In the genomic region with DNA sequence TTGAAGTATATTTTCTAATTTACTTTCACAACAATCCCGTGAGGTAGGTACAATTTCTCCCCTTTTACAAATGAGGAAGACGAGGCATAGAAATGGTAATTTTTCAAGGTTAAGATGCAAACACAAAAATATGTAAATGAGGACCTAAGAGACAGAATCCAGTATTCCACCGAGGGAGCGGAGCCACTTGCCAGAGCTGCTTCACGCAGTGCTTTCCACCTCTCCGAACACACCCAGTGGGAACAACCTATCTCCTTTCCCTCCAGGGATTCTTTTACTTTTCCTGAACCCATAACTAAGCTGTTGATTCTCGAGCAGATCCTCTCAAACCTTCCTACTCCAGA, we compare ENCODE assay signal across 8 cellular contexts. TPM values are rescaled to one million over a fixed set of nuclear protein-coding genes. Genes with fewer than 3 reads are reported as not detected.
DNase-seq lines count a peak whose midpoint lies in the region; ATAC-seq, FAIRE-seq and TF ChIP-seq lines count a peak whose summit lies in the region.

No MANE protein-coding gene starts in this region.

- intact Hi-C loops in Caco-2 (cut with micrococcal nuclease; ENCODE audit: unreplicated experiment), result no loop called here
- intact Hi-C loops in OCI-LY7 (cut with micrococcal nuclease; ENCODE audit: unreplicated experiment), result loop anchor here (2.0 to 5.0 kb wide), 4 partner anchors 66 to 1246 kb away; partner anchors contain the start of gene CDKN3
- intact Hi-C loops in esophagus muscularis mucosa (cut with DNase I), result loop anchor here (5.0 to 10.0 kb wide), 4 partner anchors 94 to 599 kb away; partner anchors contain the start of genes FERMT2, GPR137C and TXNDC16
- intact Hi-C loops in pancreas (cut with DNase I), result no loop called here

- H3K4me2 ChIP-seq in OCI-LY7 (ENCODE audit: low read length), result peak overlapping the region; percentile 86

- no peaks in the 10 kb centered on the region for H3K36me3 Mint-ChIP-seq in Caco-2 (ENCODE audit: insufficient read depth, unreplicated experiment)

- no peak for DNase-seq in Caco-2
- no peak for DNase-seq in OCI-LY7 (ENCODE audit: low spot score)
- no peak for DNase-seq in esophagus muscularis mucosa (ENCODE audit: extremely low spot score)
- DNase-seq in pancreas, result no peak
- no peak for DNase-seq in activated CD4-positive, alpha-beta T cell treated with anti-CD3 and anti-CD28 coated beads for 4 hours

- peak overlapping the region; percentile 81 for H3K27ac ChIP-seq in OCI-LY7 (ENCODE audit: low read depth, low read length, poor library complexity, severe bottlenecking)
- H3K27ac ChIP-seq in esophagus muscularis mucosa (replicated peaks in 1 of 4), result peak overlapping the region; percentile 89 to 97 (median 93)
- H3K27ac ChIP-seq in pancreas, result no peak overlapping the region

- CTCF ChIA-PET in Caco-2 (lab: Charles Lee) (no interaction called here), OCI-LY7 (lab: Charles Lee; ENCODE audit: unreplicated experiment) (interaction anchor here (0.5 kb wide), 1 partner anchor 76 kb away, joined by 4 read pairs; no protein-coding TSS in a partner anchor)

- no peaks in the 10 kb centered on the region for H3K9me2 ChIP-seq in OCI-LY7 (ENCODE audit: insufficient read depth, low read length)

- no peak for TF ChIP-seq EP300 in esophagus muscularis mucosa (IDR thresholded peaks at IDR 0.05)

- BruUV-seq in Caco-2 (replicated peaks; lab: Mats Ljungman, UMichigan), result TSS peak; percentile 21
- BruUV-seq in OCI-LY7 (replicated peaks; lab: Mats Ljungman, UMichigan), result no TSS peak

- H3K4me1 ChIP-seq in Caco-2, result peaks cover 4% of the 10 kb centered on the region; the same call in 1 of the 2 replicates
- H3K4me1 ChIP-seq in OCI-LY7 (ENCODE audit: insufficient read depth, low read length, poor library complexity, severe bottlenecking), result peaks cover 47% of the 10 kb centered on the region
- peaks cover 9 to 32% (median 28%) of the 10 kb centered on the region in 4 donors for H3K4me1 ChIP-seq in esophagus muscularis mucosa
- peaks cover 0 to 8% (median 8%) of the 10 kb centered on the region in 3 donors for H3K4me1 ChIP-seq in pancreas

- no peak overlapping the region for H2AFZ ChIP-seq in OCI-LY7 (ENCODE audit: low read length)

- no peak for FAIRE-seq in pancreas (lab: Jason Lieb, UNC)

- H3K4me3 Mint-ChIP-seq in Caco-2 (ENCODE audit: unreplicated experiment), result peak overlapping the region; percentile 98

- H3K27ac Mint-ChIP-seq in Caco-2 (ENCODE audit: unreplicated experiment), result peak overlapping the region; percentile 61

- H3K4me3 ChIP-seq in Caco-2 (ENCODE audit: low read depth, low read length) (peak overlapping the region; percentile 73), OCI-LY7 (ENCODE audit: low read depth, low read length, poor library complexity, severe bottlenecking) (peak overlapping the region; percentile 85), esophagus muscularis mucosa (peak overlapping the region; percentile 76 to 93 (median 91)), pancreas (peak overlapping the region; percentile 64 to 89 (median 82))

- H3K27me3 ChIP-seq in Caco-2 (replicated peaks; ENCODE audit: control insufficient read depth, insufficient read depth, low read length) (no peaks in the 10 kb centered on the region), esophagus muscularis mucosa (no peaks in the 10 kb centered on the region), pancreas (no peaks in the 10 kb centered on the region)

- TF ChIP-seq CTCF in Caco-2 (IDR thresholded peaks at IDR 0.05; ENCODE audit: insufficient read depth in 1 of 2, low read depth in 1 of 2, low read length in 1 of 2, severe bottlenecking in 1 of 2, unreplicated experiment in 1 of 2) (no peak), OCI-LY7 (conservative IDR thresholded peaks at IDR 0.05; ENCODE audit: low read length) (no peak), esophagus muscularis mucosa (IDR thresholded peaks at IDR 0.05) (peak in 1 of 3 experiments; percentile 5), pancreas (IDR thresholded peaks at IDR 0.05) (no peak)

- H3K9me3 ChIP-seq in Caco-2 (no peaks in the 10 kb centered on the region), OCI-LY7 (ENCODE audit: low read length) (no peaks in the 10 kb centered on the region), esophagus muscularis mucosa (peaks cover 0 to 9% (median 0%) of the 10 kb centered on the region in 4 donors), pancreas (no peaks in the 10 kb centered on the region)

- peaks cover 19% of the 10 kb centered on the region for H3K4me1 Mint-ChIP-seq in Caco-2 (ENCODE audit: low read depth, unreplicated experiment)

- H3K79me2 ChIP-seq in OCI-LY7 (ENCODE audit: insufficient read depth, low read depth, low read length), result peaks cover 59% of the 10 kb centered on the region

- H3K27me3 Mint-ChIP-seq in Caco-2 (ENCODE audit: insufficient read depth, unreplicated experiment), result no peaks in the 10 kb centered on the region

- H4K20me1 ChIP-seq in OCI-LY7 (ENCODE audit: insufficient read depth, low read length), result peaks cover 43% of the 10 kb centered on the region

- WGBS in esophagus muscularis mucosa, result 18% methylated on average over 7 of the region's 7 CpGs
- 13 to 20% methylated on average over 7 of the region's 7 CpGs for WGBS in pancreas, 2 donors

- no peaks in the 10 kb centered on the region for H3K36me3 ChIP-seq in Caco-2 (ENCODE audit: control insufficient read depth, insufficient read depth, low read length)
- H3K36me3 ChIP-seq in OCI-LY7 (ENCODE audit: insufficient read depth, low read length), result peaks cover 8% of the 10 kb centered on the region
- H3K36me3 ChIP-seq in esophagus muscularis mucosa, result no peaks in the 10 kb centered on the region
- H3K36me3 ChIP-seq in pancreas, result no peaks in the 10 kb centered on the region

- ATAC-seq in pancreas (peak in 2 of 4 donors; percentile 4), GM21619 (IDR thresholded peaks at IDR 0.05; ENCODE audit: unreplicated experiment) (no peak), HG02571 (IDR thresholded peaks at IDR 0.05; ENCODE audit: unreplicated experiment) (no peak), GM21717 (IDR thresholded peaks at IDR 0.05; ENCODE audit: unreplicated experiment) (no peak)

- POLR2A ChIA-PET in Caco-2 (lab: Charles Lee) (interaction anchor here (0.5 kb wide), 1 partner anchor 43 kb away, joined by 3 read pairs; no protein-coding TSS in a partner anchor), OCI-LY7 (lab: Charles Lee) (interaction anchor here (1.5 to 3.5 kb wide), 3 partner anchors 28 to 49 kb away, joined by 3 to 38 read pairs (median 7); no protein-coding TSS in a partner anchor)

- no peak for TF ChIP-seq POLR2A in esophagus muscularis mucosa (IDR thresholded peaks at IDR 0.05; ENCODE audit: low read depth)

- H3K9me3 Mint-ChIP-seq in Caco-2 (ENCODE audit: unreplicated experiment), result no peaks in the 10 kb centered on the region

RNA-seq across cellular contexts. Expression of gene DDHD1, which starts 1.6 kb away (rescaled TPM):
- total RNA-seq in Caco-2 (2022), result 8.8 and 9.0 TPM in 2 replicates
- total RNA-seq in OCI-LY7 (2014; rRNA removed; shearing (Covaris generic)), result 26.7 and 28.7 TPM in 2 replicates
- 43.3 and 45.2 TPM in 2 replicates for total RNA-seq in OCI-LY7 (2022)
- total RNA-seq in esophagus muscularis mucosa, result 10 to 100 TPM; 15.4 to 19.9 (median 16.2) TPM
- 1 to 10 TPM; 3.8 to 6.9 (median 4.9) TPM for total RNA-seq in pancreas
- polyA plus RNA-seq in pancreas, result 1 to 10 TPM; 3.5 to 3.6 TPM

Comparison
In these comparisons a context has a peak if more than half of its experiments do, and no peak if none do; other contexts are left out.
1. H3K27ac ChIP-seq: peak in OCI-LY7 (single experiment) and esophagus muscularis mucosa (4 of 4); none in pancreas (0 of 4).
2. intact Hi-C loops: an anchor here in OCI-LY7 (2.0 to 5.0 kb wide) and esophagus muscularis mucosa (5.0 to 10.0 kb wide); none called in Caco-2 and pancreas.
3. Peak in every context shown above with its lines, with median percentiles within 50 percentile points of each other: H3K4me3 ChIP-seq.